ENCODE assay signal across 8 cellular contexts in the genomic region with DNA sequence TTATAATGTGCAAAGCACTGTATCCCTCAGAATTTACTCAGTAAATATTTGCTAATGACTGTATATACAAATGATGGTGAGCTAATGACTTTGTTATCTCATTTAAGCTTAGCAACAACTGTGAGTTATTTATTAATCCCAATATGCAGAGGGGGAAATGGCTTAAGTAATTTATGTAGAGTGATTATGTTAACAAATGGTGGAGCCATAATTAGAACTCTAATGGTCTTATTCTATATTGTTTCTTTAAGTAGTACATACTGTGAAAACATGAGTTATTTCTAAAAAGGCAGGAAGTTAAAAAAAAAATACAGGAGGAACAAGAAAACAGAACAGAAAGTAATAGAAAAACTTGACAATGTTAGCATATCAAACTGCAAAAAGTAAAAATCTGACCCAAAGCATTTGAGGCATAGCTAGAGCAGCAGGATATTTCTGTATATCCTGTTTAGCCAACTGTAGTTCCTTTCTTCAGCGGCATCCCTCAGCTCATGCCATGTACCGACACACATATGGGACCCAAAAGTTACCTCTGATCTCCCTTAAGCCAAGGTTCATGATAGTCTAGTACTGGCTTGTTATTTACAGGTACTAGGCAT.
DNase-seq lines count a peak whose midpoint lies in the region; ATAC-seq and TF ChIP-seq lines count a peak whose summit lies in the region.

No MANE protein-coding gene starts in this region.

- no peaks in the 10 kb centered on the region for H3K27me3 ChIP-seq in heart right ventricle
- no peaks in the 10 kb centered on the region for H3K27me3 ChIP-seq in thoracic aorta (replicated peaks; ENCODE audit: insufficient read depth)
- no peaks in the 10 kb centered on the region for H3K27me3 ChIP-seq in effector memory CD4-positive, alpha-beta T cell (replicated peaks; ENCODE audit: control insufficient read depth, insufficient read depth, low read length, poor library complexity, severe bottlenecking)

- no peak for DNase-seq in heart right ventricle
- DNase-seq in cardiac septum (ENCODE audit: low spot score): no peak
- DNase-seq in activated naive CD4-positive, alpha-beta T cell treated with anti-CD3 and anti-CD28 coated beads, Interleukin-2, amount 50 U/mL, for 72 hours (ENCODE audit: low spot score in 2 of 2): no peak
- DNase-seq in thoracic aorta (ENCODE audit: low spot score): no peak
- DNase-seq in SK-N-DZ (ENCODE audit: low spot score): no peak
- no peak for DNase-seq in GM19238 (ENCODE audit: insufficient read length, low spot score)
- no peak for DNase-seq in effector memory CD4-positive, alpha-beta T cell

- no peaks in the 10 kb centered on the region for H3K36me3 Mint-ChIP-seq in activated naive CD4-positive, alpha-beta T cell treated with anti-CD3 and anti-CD28 coated beads, Interleukin-2, amount 50 U/mL, for 72 hours

- ATAC-seq in heart right ventricle (peak in 5 of 8 donors; percentile 35 to 67 (median 54)), HG03196 (IDR thresholded peaks at IDR 0.05; ENCODE audit: unreplicated experiment) (peak; percentile 75), thoracic aorta (ENCODE audit: insufficient number of reproducible peaks, low FRiP score, low read depth) (no peak)
- ATAC-seq in activated naive CD4-positive, alpha-beta T cell treated with anti-CD3 and anti-CD28 coated beads, Interleukin-2, amount 50 U/mL, for 72 hours: no peak

- peak overlapping the region; percentile 7 to 29 for H3K27ac Mint-ChIP-seq in activated naive CD4-positive, alpha-beta T cell treated with anti-CD3 and anti-CD28 coated beads, Interleukin-2, amount 50 U/mL, for 72 hours

- H3K4me3 ChIP-seq in heart right ventricle: peak overlapping the region in 1 of 10 donors; percentile 16
- no peak overlapping the region for H3K4me3 ChIP-seq in thoracic aorta
- no peak overlapping the region for H3K4me3 ChIP-seq in effector memory CD4-positive, alpha-beta T cell (ENCODE audit: insufficient read depth, low read depth, low read length, poor library complexity, severe bottlenecking)

- intact Hi-C loops in heart right ventricle (cut with DNase I): no loop called here
- intact Hi-C loops in cardiac septum (cut with DNase I): no loop called here

- H3K36me3 ChIP-seq in heart right ventricle: peaks cover 0 to 2% (median 0%) of the 10 kb centered on the region in 9 donors
- no peaks in the 10 kb centered on the region for H3K36me3 ChIP-seq in thoracic aorta
- H3K36me3 ChIP-seq in effector memory CD4-positive, alpha-beta T cell (ENCODE audit: control insufficient read depth, insufficient read depth, low read length): no peaks in the 10 kb centered on the region

- peaks cover 0 to 46% (median 10%) of the 10 kb centered on the region in 9 donors for H3K4me1 ChIP-seq in heart right ventricle
- peaks cover 3 to 20% of the 10 kb centered on the region in 2 donors for H3K4me1 ChIP-seq in thoracic aorta (ENCODE audit: control insufficient read depth in 1 of 2, low read depth in 2 of 2)
- no peaks in the 10 kb centered on the region for H3K4me1 ChIP-seq in effector memory CD4-positive, alpha-beta T cell (ENCODE audit: control insufficient read depth, insufficient read depth, low read length, poor library complexity, severe bottlenecking)

- 49 to 60% methylated on average over 2 of the region's 2 CpGs for WGBS in heart right ventricle, 2 donors

- H3K9me3 Mint-ChIP-seq in activated naive CD4-positive, alpha-beta T cell treated with anti-CD3 and anti-CD28 coated beads, Interleukin-2, amount 50 U/mL, for 72 hours: no peaks in the 10 kb centered on the region

- H3K9me3 ChIP-seq in heart right ventricle (no peaks in the 10 kb centered on the region), thoracic aorta (no peaks in the 10 kb centered on the region)
- no peaks in the 10 kb centered on the region for H3K9me3 ChIP-seq in effector memory CD4-positive, alpha-beta T cell (ENCODE audit: control insufficient read depth, low read length)

- peak overlapping the region in 2 of 10 donors; percentile 22 to 69 for H3K27ac ChIP-seq in heart right ventricle
- peak overlapping the region; percentile 4 to 19 for H3K27ac ChIP-seq in thoracic aorta
- H3K27ac ChIP-seq in effector memory CD4-positive, alpha-beta T cell (ENCODE audit: insufficient read depth, low read length, poor library complexity, severe bottlenecking): no peak overlapping the region

- no peak for TF ChIP-seq CTCF in heart right ventricle (IDR thresholded peaks at IDR 0.05)
- TF ChIP-seq CTCF in thoracic aorta (IDR thresholded peaks at IDR 0.05): no peak

Comparison
In these comparisons a context has a peak if more than half of its experiments do, and no peak if none do; other contexts are left out.
1. ATAC-seq: peak in heart right ventricle (5 of 8) and HG03196 (single experiment); none in activated naive CD4-positive, alpha-beta T cell treated with anti-CD3 and anti-CD28 coated beads, Interleukin-2, amount 50 U/mL, for 72 hours (0 of 2) and thoracic aorta (single experiment).